Comparison of ENCODE assay signal across 16 cellular contexts in the genomic region with DNA sequence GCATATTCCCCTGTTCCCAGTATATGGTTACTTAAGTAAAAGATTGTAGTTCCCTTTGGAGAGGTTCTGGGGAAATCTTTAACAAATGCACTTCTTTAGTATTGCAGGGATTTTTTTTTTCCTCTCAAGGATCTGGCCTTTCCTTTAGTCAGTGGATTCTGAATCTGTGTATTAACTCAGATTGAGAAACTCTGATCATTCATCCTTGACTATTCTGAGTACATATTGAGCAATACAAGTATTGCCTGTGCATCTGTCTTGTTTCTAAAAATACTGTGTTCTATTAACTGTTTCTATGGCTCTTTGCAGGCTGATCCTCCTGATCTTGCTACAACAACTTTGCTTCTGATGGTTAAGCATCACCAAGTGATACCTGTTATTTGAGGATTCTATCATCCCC.
DNase-seq lines count a peak whose midpoint lies in the region; ATAC-seq, FAIRE-seq and TF ChIP-seq lines count a peak whose summit lies in the region.
"Had no signal": no experiment of that assay in that cellular context is flagged by ENCODE, and none has a peak within 500 bp of the region (broad histone marks: within the 10 kb centered on the region; RNA-seq: fewer than 3 reads in every experiment).

No MANE protein-coding gene starts in this region.

- H3K9me3 ChIP-seq in BLaER1 treated with 17β-estradiol and CSF1 and Interleukin-3, amounts not matched to agents 10 nM and 100 nM (replicated peaks in 1 of 11) = peaks cover 0 to 29% (median 0%) of the 10 kb centered on the region in 11 experiments; a peak in 5 of 22 replicates
- H3K9me3 ChIP-seq in pancreas = no peaks in the 10 kb centered on the region
- H3K9me3 ChIP-seq: mucosa of descending colon had no signal

- H3K27me3 ChIP-seq in BLaER1 treated with 17β-estradiol and CSF1 and Interleukin-3, amounts not matched to agents 10 nM and 100 nM = no peaks in the 10 kb centered on the region
- H3K27me3 ChIP-seq in pancreas = no peaks in the 10 kb centered on the region

- H3K27ac ChIP-seq in BLaER1 treated with 17β-estradiol and CSF1 and Interleukin-3, amounts not matched to agents 10 nM and 100 nM = peak overlapping the region; percentile 27 to 86 (median 74); a peak in 20 of 22 replicates
- H3K27ac ChIP-seq in pancreas = no peak overlapping the region
- H3K27ac ChIP-seq: SK-N-MC had no signal

- DNase-seq in epithelial cell of proximal tubule (ENCODE audit: low read depth) = peak; percentile 87
- no peak for DNase-seq in pancreas
- no peak for DNase-seq in T1000 (lab: John Stamatoyannopoulos, UW)
- no peak for DNase-seq in GM19238 (ENCODE audit: insufficient read length, low spot score)
- no peak for DNase-seq in epidermal melanocyte (ENCODE audit: insufficient read length, low spot score)
- DNase-seq: effector CD8-positive, alpha-beta T cell; GOT3; mucosa of descending colon; NCI-H1092; NCI-H526; stimulated activated naive CD8-positive, alpha-beta T cell treated with anti-CD3 and anti-CD28 coated beads, Interleukin-15, amount 100 ng/mL, for 72 hours had no signal

- no peak for FAIRE-seq in pancreas (lab: Jason Lieb, UNC)

- no peak overlapping the region; a peak in 1 of 20 replicates for H3K4me3 ChIP-seq in BLaER1 treated with 17β-estradiol and CSF1 and Interleukin-3, amounts not matched to agents 10 nM and 100 nM
- no peak overlapping the region for H3K4me3 ChIP-seq in epithelial cell of proximal tubule (ENCODE audit: low read depth, low read length)
- no peak overlapping the region for H3K4me3 ChIP-seq in pancreas
- H3K4me3 ChIP-seq: mucosa of descending colon, SK-N-MC had no signal

- peak overlapping the region in 7 of 11 experiments; percentile 6 to 59 (median 53); a peak in 9 of 22 replicates for H3K9ac ChIP-seq in BLaER1 treated with 17β-estradiol and CSF1 and Interleukin-3, amounts not matched to agents 10 nM and 100 nM

- ATAC-seq in pancreas (peak in 3 of 4 donors; percentile 24 to 65 (median 61)), HG03342 (IDR thresholded peaks at IDR 0.05; ENCODE audit: unreplicated experiment) (no peak)
- ATAC-seq: activated CD4-positive, CD25-positive, alpha-beta regulatory T cell treated with anti-CD3 and anti-CD28 coated beads, Interleukin-2, amount 50 U/mL, for 24 hours; mucosa of descending colon; stimulated activated naive CD8-positive, alpha-beta T cell treated with anti-CD3 and anti-CD28 coated beads, Interleukin-15, amount 100 ng/mL, for 72 hours had no signal

- no peak for TF ChIP-seq RAD21 in Ishikawa (IDR thresholded peaks at IDR 0.05; ENCODE audit: low read depth)

- no peaks in the 10 kb centered on the region for H3K36me3 ChIP-seq in BLaER1 treated with 17β-estradiol and CSF1 and Interleukin-3, amounts not matched to agents 10 nM and 100 nM
- H3K36me3 ChIP-seq in pancreas = no peaks in the 10 kb centered on the region

- no peak for TF ChIP-seq EP300 in Ishikawa (IDR thresholded peaks at IDR 0.05; ENCODE audit: borderline replicate concordance)

- H3K4me2 ChIP-seq in BLaER1 treated with 17β-estradiol and CSF1 and Interleukin-3, amounts not matched to agents 10 nM and 100 nM = peak overlapping the region; percentile 13 to 78 (median 64)

- TF ChIP-seq CTCF in epithelial cell of proximal tubule (conservative IDR thresholded peaks at IDR 0.05; ENCODE audit: low read depth, low read length) (no peak), pancreas (IDR thresholded peaks at IDR 0.05) (no peak)

- no peaks in the 10 kb centered on the region for H4K20me1 ChIP-seq in BLaER1 treated with 17β-estradiol and CSF1 and Interleukin-3, amounts not matched to agents 10 nM and 100 nM

- peaks cover 11 to 57% (median 35%) of the 10 kb centered on the region in 10 experiments; a peak in 19 of 20 replicates for H3K4me1 ChIP-seq in BLaER1 treated with 17β-estradiol and CSF1 and Interleukin-3, amounts not matched to agents 10 nM and 100 nM
- H3K4me1 ChIP-seq in pancreas = peaks cover 4 to 7% (median 4%) of the 10 kb centered on the region in 3 donors

- intact Hi-C loops in pancreas (cut with DNase I) = no loop called here

TF ChIP-seq in Ishikawa, 13 proteins besides CTCF, POLR2A, EP300 and RAD21:
- TF ChIP-seq TAF1 (IDR thresholded peaks at IDR 0.05; ENCODE audit: low read depth) (no peak), CEBPB (IDR thresholded peaks at IDR 0.05) (peak; percentile 76), EGR1 (IDR thresholded peaks at IDR 0.05) (no peak)
- TF ChIP-seq, protein P1, sequence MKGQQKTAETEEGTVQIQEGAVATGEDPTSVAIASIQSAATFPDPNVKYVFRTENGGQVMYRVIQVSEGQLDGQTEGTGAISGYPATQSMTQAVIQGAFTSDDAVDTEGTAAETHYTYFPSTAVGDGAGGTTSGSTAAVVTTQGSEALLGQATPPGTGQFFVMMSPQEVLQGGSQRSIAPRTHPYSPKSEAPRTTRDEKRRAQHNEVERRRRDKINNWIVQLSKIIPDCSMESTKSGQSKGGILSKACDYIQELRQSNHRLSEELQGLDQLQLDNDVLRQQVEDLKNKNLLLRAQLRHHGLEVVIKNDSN (IDR thresholded peaks at IDR 0.05) = no peak

Comparison
In these comparisons a context has a peak if more than half of its experiments do, and no peak if none do; other contexts are left out.
1. H3K27ac ChIP-seq: peak in BLaER1 treated with 17β-estradiol and CSF1 and Interleukin-3, amounts not matched to agents 10 nM and 100 nM (11 of 11); none in pancreas (0 of 4).